Comparison of ENCODE assay signal across 23 cellular contexts in the genomic region with DNA sequence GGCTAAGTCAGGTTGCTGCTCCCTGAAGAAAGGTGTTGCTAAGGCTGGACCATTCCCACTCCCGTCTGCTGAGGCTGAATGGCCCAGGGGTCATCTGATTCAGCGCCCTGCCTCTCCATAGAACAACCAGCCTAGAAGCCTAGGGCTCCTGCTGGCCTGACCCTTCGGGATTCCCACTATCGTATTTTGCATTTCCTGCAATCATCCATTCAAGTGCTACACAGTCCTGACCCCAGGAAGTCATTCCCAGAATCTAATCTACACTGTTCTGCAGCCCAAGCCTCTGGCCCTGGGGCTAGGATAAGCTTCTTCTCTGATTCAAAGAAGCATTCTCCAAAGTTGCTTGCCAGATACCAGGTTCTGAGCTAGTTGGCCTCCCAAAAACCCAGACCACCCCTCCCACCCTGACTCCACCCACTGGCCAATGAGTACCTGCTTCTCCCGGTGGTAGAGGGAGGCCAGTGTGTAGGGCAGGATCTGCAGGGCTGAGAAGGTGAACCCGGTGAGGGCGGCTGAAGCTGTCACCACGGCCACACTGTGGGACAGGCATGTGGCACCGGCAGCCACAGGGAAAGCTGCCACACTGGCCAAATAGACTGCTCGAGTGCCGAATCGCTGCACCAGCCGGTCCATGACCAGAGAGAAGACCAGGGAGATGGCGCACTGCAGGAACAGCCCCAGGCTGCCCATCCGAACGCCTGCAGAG. TPM values are rescaled to one million over a fixed set of nuclear protein-coding genes. Genes with fewer than 3 reads are reported as not detected.
DNase-seq lines count a peak whose midpoint lies in the region; TF ChIP-seq lines count a peak whose summit lies in the region.
"Had no signal": no experiment of that assay in that cellular context is flagged by ENCODE, and none has a peak within 500 bp of the region (broad histone marks: within the 10 kb centered on the region; RNA-seq: fewer than 3 reads in every experiment).

No MANE protein-coding gene starts in this region.

- intact Hi-C loops in PC-9 (cut with micrococcal nuclease; ENCODE audit: unreplicated experiment): loop anchor here (5.0 kb wide), 1 partner anchor 446 kb away; no protein-coding TSS in a partner anchor
- intact Hi-C loops in stomach (cut with DNase I; ENCODE audit: low total_unique reads): loop anchor here (10.0 kb wide), 1 partner anchor 53 kb away; no protein-coding TSS in a partner anchor

- DNase-seq in G401 (ENCODE audit: low spot score) (peak; percentile 39), PC-9 (no peak), iPS-NIHi11 (ENCODE audit: low spot score) (peak; percentile 55), stomach (no peak), GM03348 (ENCODE audit: low spot score) (no peak), KBM-7 (no peak), C1 segment of cervical spinal cord (lab: John Stamatoyannopoulos, UW) (no peak)
- DNase-seq: activated CD4-positive, alpha-beta T cell treated with anti-CD3 and anti-CD28 coated beads for 48 hours; CD4-positive, alpha-beta T cell; mesenchymal stem cell; natural killer cell; NCI-H1417 treated with DMSO at 0.1 percent for 48 hours; NCI-H2107; NCI-H510A; NK-92 treated with Interleukin-12 subunit alpha and Interleukin-12 subunit beta, amount 100 ng/mL, for 24 hours; Peyer's patch; SJCRH30; stimulated activated CD4-positive, alpha-beta T cell treated with anti-CD3 and anti-CD28 coated beads, Interleukin-2, amount 100 ng/mL, for 48 hours had no signal

- TF ChIP-seq CTCF in PC-9 (conservative IDR thresholded peaks at IDR 0.05) (no peak), stomach (IDR thresholded peaks at IDR 0.05) (no peak)

- BruUV-seq in PC-9 (replicated peaks; lab: Mats Ljungman, UMichigan): no TSS peak

- H3K27me3 ChIP-seq in PC-9 (ENCODE audit: insufficient read depth, low read depth): no peaks in the 10 kb centered on the region
- no peaks in the 10 kb centered on the region for H3K27me3 ChIP-seq in stomach
- H3K27me3 ChIP-seq: ascending aorta, ovary, Peyer's patch, right atrium auricular region, SJCRH30 had no signal

- H3F3A ChIP-seq in PC-9 (ENCODE audit: insufficient read depth, low read depth): peaks cover 39% of the 10 kb centered on the region

- H3K9me3 ChIP-seq in PC-9 (ENCODE audit: insufficient read depth, low read depth) (no peaks in the 10 kb centered on the region), stomach (no peaks in the 10 kb centered on the region)
- H3K9me3 ChIP-seq: ascending aorta, ovary, Peyer's patch, right atrium auricular region, SJCRH30, thoracic aorta had no signal

- H3K4me2 ChIP-seq in PC-9: 0 out of 2 replicates have a peak overlapping the region, but pooled peaks have one; percentile 1

- H3K27ac ChIP-seq in PC-9: no peak overlapping the region
- H3K27ac ChIP-seq in stomach: peak overlapping the region in 3 of 5 donors; percentile 24 to 87 (median 55)
- H3K27ac ChIP-seq: ascending aorta, ovary, Peyer's patch, right atrium auricular region, SJCRH30, thoracic aorta had no signal

- peaks cover 22% of the 10 kb centered on the region for H3K79me2 ChIP-seq in PC-9 (ENCODE audit: low read depth)

- TF ChIP-seq POLR2A in stomach (IDR thresholded peaks at IDR 0.05): no peak

- in situ Hi-C loops in G401 (cut with HindIII; ENCODE audit: low sequenced_read_pairs) (no loop called here), KBM-7 (cut with MboI; ENCODE audit: low pct_unique_long_range_greater_than_20kb, low sequenced_read_pairs) (no loop called here)

- no peaks in the 10 kb centered on the region for H4K20me1 ChIP-seq in PC-9 (ENCODE audit: insufficient read depth)

- CTCF ChIA-PET in PC-9 (lab: Charles Lee): interaction anchor here (0.7 kb wide), 1 partner anchor 11 kb away, joined by 3 read pairs; no protein-coding TSS in a partner anchor

- POLR2A ChIA-PET in PC-9 (lab: Charles Lee; ENCODE audit: unreplicated experiment): no interaction called here

- no peaks in the 10 kb centered on the region for H3K9me2 ChIP-seq in PC-9 (ENCODE audit: insufficient read depth)

- H3K36me3 ChIP-seq in PC-9 (ENCODE audit: low read depth) (0 out of 2 replicates have a peak, but pooled peaks cover 22% of the 10 kb centered on the region), stomach (peaks cover 0 to 8% (median 0%) of the 10 kb centered on the region in 4 donors)
- H3K36me3 ChIP-seq: ovary, right atrium auricular region, SJCRH30, thoracic aorta had no signal

- peaks cover 51% of the 10 kb centered on the region for H3K4me1 ChIP-seq in PC-9 (replicated peaks; ENCODE audit: insufficient read depth)
- H3K4me1 ChIP-seq in stomach: peaks cover 27 to 78% (median 40%) of the 10 kb centered on the region in 4 donors

- 67 to 75% (median 68%) methylated on average over 16 of the region's 16 CpGs for WGBS in stomach, 5 donors

- no peak overlapping the region for H2AFZ ChIP-seq in PC-9

- no peak overlapping the region for H3K4me3 ChIP-seq in PC-9
- H3K4me3 ChIP-seq in stomach: peak overlapping the region in 2 of 4 donors; percentile 4 to 17
- H3K4me3 ChIP-seq: ascending aorta, K562, ovary, Peyer's patch, right atrium auricular region, SJCRH30, thoracic aorta had no signal

- TF ChIP-seq EP300 in stomach (IDR thresholded peaks at IDR 0.05): no peak

RNA-seq across cellular contexts. Expression of a gene that starts 18.7 kb away (rescaled TPM):
- total RNA-seq in G401 (2014; rRNA removed; shearing (Covaris generic)): 4.4 and 5.4 TPM in 2 replicates
- total RNA-seq in PC-9 (2021) (15.2 and 19.9 TPM in 2 replicates), stomach (10 to 100 TPM in 3 of 5 donors, 1 to 10 TPM in 2; 4.5 to 30.1 (median 21.4) TPM)
- 1 to 10 TPM; 1.6 to 8.2 (median 3.8) TPM for polyA plus RNA-seq in stomach

RNA-seq across cellular contexts. Expression of a gene that starts 29.8 kb away (rescaled TPM):
- total RNA-seq in G401 (2014; rRNA removed; shearing (Covaris generic)): 4.6 and 5.1 TPM in 2 replicates
- total RNA-seq in PC-9 (2021) (40.3 and 48.1 TPM in 2 replicates), stomach (10 to 100 TPM in 4 of 5 donors, 1 to 10 TPM in 1; 8.0 to 38.7 (median 18.1) TPM)
- polyA plus RNA-seq in stomach: 1 to 10 TPM; 3.5 to 4.1 (median 4.0) TPM

Comparison
In these comparisons a context has a peak if more than half of its experiments do, and no peak if none do; other contexts are left out.
1. DNase-seq: peak in G401 (single experiment) and iPS-NIHi11 (single experiment); none in PC-9 (0 of 2), stomach (single experiment), GM03348 (single experiment), KBM-7 (single experiment) and C1 segment of cervical spinal cord (0 of 14).